Comparison of ENCODE assay signal across 23 cellular contexts in genomic region chr2:27390822-27391679, GRCh38. TPM values are rescaled to one million over a fixed set of nuclear protein-coding genes. Genes with fewer than 3 reads are reported as not detected.
DNase-seq lines count a peak whose midpoint lies in the region; ATAC-seq, FAIRE-seq and TF ChIP-seq lines count a peak whose summit lies in the region.
"Had no signal": no experiment of that assay in that cellular context is flagged by ENCODE, and none has a peak within 500 bp of the region (broad histone marks: within the 10 kb centered on the region; RNA-seq: fewer than 3 reads in every experiment).

No MANE protein-coding gene starts in this region.

- H3K9me3 Mint-ChIP-seq in CD4-positive, alpha-beta T cell = no peaks in the 10 kb centered on the region
- no peaks in the 10 kb centered on the region for H3K9me3 Mint-ChIP-seq in activated CD8-positive, alpha-beta T cell treated with anti-CD3 and anti-CD28 coated beads, Interleukin-2, amount 10 ng/mL, durations not matched to agents 7 days and 5 days (ENCODE audit: insufficient read depth)
- no peaks in the 10 kb centered on the region for H3K9me3 Mint-ChIP-seq in memory B cell
- H3K9me3 Mint-ChIP-seq: HFFc6 had no signal

- DNase-seq in activated CD4-positive, CD25-positive, alpha-beta regulatory T cell (lab: John Stamatoyannopoulos, UW) = no peak
- DNase-seq in CD4-positive, alpha-beta T cell = no peak
- no peak for DNase-seq in activated CD8-positive, alpha-beta T cell treated with anti-CD3 and anti-CD28 coated beads, Interleukin-2, amount 10 ng/mL, durations not matched to agents 7 days and 5 days
- DNase-seq in memory B cell (ENCODE audit: low spot score in 2 of 2) (no peak), posterior cingulate gyrus (no peak), H54 (ENCODE audit: insufficient read length, low spot score) (no peak), NCI-H748 (lab: John Stamatoyannopoulos, UW; ENCODE audit: unreplicated experiment) (no peak)
- DNase-seq: AML-193; Caco-2; DND-41; HFFc6; Kasumi-1; kidney glomerular epithelial cell; NCI-H187; NCI-H226; NCI-H82; stimulated activated CD4-positive, alpha-beta T cell treated with anti-CD3 and anti-CD28 coated beads, Interleukin-4, amount 100 ng/mL, for 24 hours; transverse colon had no signal

- no peaks in the 10 kb centered on the region for H3K9me3 ChIP-seq in CD4-positive, alpha-beta T cell (ENCODE audit: control insufficient read depth, low read length)
- H3K9me3 ChIP-seq: Caco-2, right atrium auricular region, transverse colon had no signal

- H3K27me3 Mint-ChIP-seq in CD4-positive, alpha-beta T cell = no peaks in the 10 kb centered on the region
- no peaks in the 10 kb centered on the region for H3K27me3 Mint-ChIP-seq in activated CD8-positive, alpha-beta T cell treated with anti-CD3 and anti-CD28 coated beads, Interleukin-2, amount 10 ng/mL, durations not matched to agents 7 days and 5 days (ENCODE audit: low read depth)
- H3K27me3 Mint-ChIP-seq in memory B cell = no peaks in the 10 kb centered on the region

- peak overlapping the region; percentile 32 for H3K4me3 Mint-ChIP-seq in CD4-positive, alpha-beta T cell
- H3K4me3 Mint-ChIP-seq in activated CD8-positive, alpha-beta T cell treated with anti-CD3 and anti-CD28 coated beads, Interleukin-2, amount 10 ng/mL, durations not matched to agents 7 days and 5 days = no peak overlapping the region
- H3K4me3 Mint-ChIP-seq in memory B cell = no peak overlapping the region
- H3K4me3 Mint-ChIP-seq: HFFc6 had no signal

- peaks cover 43% of the 10 kb centered on the region for H3K36me3 Mint-ChIP-seq in CD4-positive, alpha-beta T cell (ENCODE audit: low read depth)
- H3K36me3 Mint-ChIP-seq in activated CD8-positive, alpha-beta T cell treated with anti-CD3 and anti-CD28 coated beads, Interleukin-2, amount 10 ng/mL, durations not matched to agents 7 days and 5 days (ENCODE audit: low read depth) = peaks cover 26% of the 10 kb centered on the region
- peaks cover 15% of the 10 kb centered on the region for H3K36me3 Mint-ChIP-seq in memory B cell

- H3K27ac ChIP-seq in CD4-positive, alpha-beta T cell (ENCODE audit: low read depth, low read length) = peak overlapping the region; percentile 52
- H3K27ac ChIP-seq: 22Rv1, right atrium auricular region, transverse colon had no signal

- H3K27ac Mint-ChIP-seq in CD4-positive, alpha-beta T cell = peak overlapping the region; percentile 86
- peak overlapping the region; percentile 68 for H3K27ac Mint-ChIP-seq in activated CD8-positive, alpha-beta T cell treated with anti-CD3 and anti-CD28 coated beads, Interleukin-2, amount 10 ng/mL, durations not matched to agents 7 days and 5 days
- H3K27ac Mint-ChIP-seq in memory B cell = peak overlapping the region; percentile 20

- TF ChIP-seq CTCF in CD4-positive, alpha-beta T cell (IDR thresholded peaks at IDR 0.05) = no peak

- CTCF ChIA-PET in CD4-positive, alpha-beta T cell (lab: Charles Lee) = interaction anchor here (1.0 to 2.2 kb wide), 3 partner anchors 17 to 39 kb away, joined by 3 to 5 read pairs (median 3); partner anchors contain the start of gene NRBP1
- CTCF ChIA-PET in activated CD8-positive, alpha-beta T cell treated with anti-CD3 and anti-CD28 coated beads, Interleukin-2, amount 10 ng/mL, durations not matched to agents 7 days and 5 days (lab: Charles Lee) = no interaction called here

- TF ChIP-seq POLR2A in H54 (IDR thresholded peaks at IDR 0.05; ENCODE audit: low read depth, low read length) = no peak

- ATAC-seq in activated CD4-positive, CD25-positive, alpha-beta regulatory T cell treated with anti-CD3 and anti-CD28 coated beads, Interleukin-2, amount 50 U/mL, for 24 hours = peak; percentile 92 to 94
- ATAC-seq in CD4-positive, alpha-beta T cell (ENCODE audit: poor library complexity) = peak; percentile 80
- no peak for ATAC-seq in activated CD8-positive, alpha-beta T cell treated with anti-CD3 and anti-CD28 coated beads, Interleukin-2, amount 10 ng/mL, durations not matched to agents 7 days and 5 days
- ATAC-seq in memory B cell (ENCODE audit: low read depth) = no peak

- FAIRE-seq in H54 (lab: Jason Lieb, UNC) = no peak
- FAIRE-seq: GM12892, GM19239 had no signal

- intact Hi-C loops in CD4-positive, alpha-beta T cell (cut with DNase I, micrococcal nuclease) = loop anchor here in 1 of 2 experiments (1.0 to 5.0 kb wide), 2 partner anchors 21 to 36 kb away; partner anchors contain the start of genes EIF2B4, NRBP1 and SNX17
- intact Hi-C loops in posterior cingulate gyrus (cut with DNase I) = no loop called here

- peaks cover 32% of the 10 kb centered on the region for H3K4me1 Mint-ChIP-seq in CD4-positive, alpha-beta T cell (ENCODE audit: low read depth)
- H3K4me1 Mint-ChIP-seq in activated CD8-positive, alpha-beta T cell treated with anti-CD3 and anti-CD28 coated beads, Interleukin-2, amount 10 ng/mL, durations not matched to agents 7 days and 5 days (ENCODE audit: low read depth) = peaks cover 18% of the 10 kb centered on the region
- H3K4me1 Mint-ChIP-seq in memory B cell = peaks cover 9% of the 10 kb centered on the region

- POLR2A ChIA-PET in CD4-positive, alpha-beta T cell (lab: Charles Lee) = interaction anchor here (0.6 to 2.4 kb wide), 6 partner anchors 11 to 1417 kb away, joined by 3 to 11 read pairs (median 4); partner anchors contain the start of genes PPM1G, SNX17 and ZNF513
- POLR2A ChIA-PET in activated CD8-positive, alpha-beta T cell treated with anti-CD3 and anti-CD28 coated beads, Interleukin-2, amount 10 ng/mL, durations not matched to agents 7 days and 5 days (lab: Charles Lee) = interaction anchor here (1.1 kb wide), 1 partner anchor 11 kb away, joined by 4 read pairs; the partner anchor contains the start of gene ZNF513

- no peaks in the 10 kb centered on the region for H3K27me3 ChIP-seq in CD4-positive, alpha-beta T cell (ENCODE audit: control insufficient read depth, insufficient read depth, low read length)
- H3K27me3 ChIP-seq: right atrium auricular region, transverse colon had no signal

RNA-seq across cellular contexts. Expression of gene ZNF513, which starts 10.5 kb away (rescaled TPM):
- total RNA-seq in CD4-positive, alpha-beta T cell = 10 to 100 TPM; 22.8 to 22.9 TPM
- 10 to 100 TPM; 11.8 to 13.3 TPM for total RNA-seq in activated CD8-positive, alpha-beta T cell treated with anti-CD3 and anti-CD28 coated beads, Interleukin-2, amount 10 ng/mL, durations not matched to agents 7 days and 5 days

RNA-seq across cellular contexts. Expression of gene PPM1G, which starts 18.3 kb away (rescaled TPM):
- total RNA-seq in CD4-positive, alpha-beta T cell = 10 to 100 TPM; 30.4 to 31.2 TPM
- total RNA-seq in activated CD8-positive, alpha-beta T cell treated with anti-CD3 and anti-CD28 coated beads, Interleukin-2, amount 10 ng/mL, durations not matched to agents 7 days and 5 days = 100 to 1,000 TPM; 130 to 136 TPM

RNA-seq across cellular contexts. Expression of gene SNX17, which starts 20.6 kb away (rescaled TPM):
- total RNA-seq in CD4-positive, alpha-beta T cell = 10 to 100 TPM; 66.3 to 67.9 TPM
- total RNA-seq in activated CD8-positive, alpha-beta T cell treated with anti-CD3 and anti-CD28 coated beads, Interleukin-2, amount 10 ng/mL, durations not matched to agents 7 days and 5 days = 100 to 1,000 TPM; 119 to 120 TPM

RNA-seq across cellular contexts. Expression of gene EIF2B4, which starts 20.9 kb away (rescaled TPM):
- 10 to 100 TPM; 33.2 to 34.0 TPM for total RNA-seq in CD4-positive, alpha-beta T cell
- 10 to 100 TPM; 34.5 to 37.0 TPM for total RNA-seq in activated CD8-positive, alpha-beta T cell treated with anti-CD3 and anti-CD28 coated beads, Interleukin-2, amount 10 ng/mL, durations not matched to agents 7 days and 5 days

RNA-seq across cellular contexts. Expression of gene GTF3C2, which starts 34.5 kb away (rescaled TPM):
- 10 to 100 TPM; 54.6 to 56.8 TPM for total RNA-seq in CD4-positive, alpha-beta T cell
- 10 to 100 TPM; 60.9 to 62.6 TPM for total RNA-seq in activated CD8-positive, alpha-beta T cell treated with anti-CD3 and anti-CD28 coated beads, Interleukin-2, amount 10 ng/mL, durations not matched to agents 7 days and 5 days

Comparison
In these comparisons a context has a peak if more than half of its experiments do, and no peak if none do; other contexts are left out.
1. ATAC-seq: peak in activated CD4-positive, CD25-positive, alpha-beta regulatory T cell treated with anti-CD3 and anti-CD28 coated beads, Interleukin-2, amount 50 U/mL, for 24 hours (2 of 2) and CD4-positive, alpha-beta T cell (single experiment); none in activated CD8-positive, alpha-beta T cell treated with anti-CD3 and anti-CD28 coated beads, Interleukin-2, amount 10 ng/mL, durations not matched to agents 7 days and 5 days (single experiment) and memory B cell (single experiment).
2. H3K27ac Mint-ChIP-seq: peak in every context shown above with its lines; median percentile 86 in CD4-positive, alpha-beta T cell; 68 in activated CD8-positive, alpha-beta T cell treated with anti-CD3 and anti-CD28 coated beads, Interleukin-2, amount 10 ng/mL, durations not matched to agents 7 days and 5 days; 20 in memory B cell.
3. RNA of gene PPM1G, which starts 18.3 kb away (total RNA-seq): 130 to 136 TPM in activated CD8-positive, alpha-beta T cell treated with anti-CD3 and anti-CD28 coated beads, Interleukin-2, amount 10 ng/mL, durations not matched to agents 7 days and 5 days; 30.4 to 31.2 TPM in CD4-positive, alpha-beta T cell; every median in the first group is over 4 times any median in the second.